Comparison of ENCODE assay signal across 1 cellular context in the genomic region with DNA sequence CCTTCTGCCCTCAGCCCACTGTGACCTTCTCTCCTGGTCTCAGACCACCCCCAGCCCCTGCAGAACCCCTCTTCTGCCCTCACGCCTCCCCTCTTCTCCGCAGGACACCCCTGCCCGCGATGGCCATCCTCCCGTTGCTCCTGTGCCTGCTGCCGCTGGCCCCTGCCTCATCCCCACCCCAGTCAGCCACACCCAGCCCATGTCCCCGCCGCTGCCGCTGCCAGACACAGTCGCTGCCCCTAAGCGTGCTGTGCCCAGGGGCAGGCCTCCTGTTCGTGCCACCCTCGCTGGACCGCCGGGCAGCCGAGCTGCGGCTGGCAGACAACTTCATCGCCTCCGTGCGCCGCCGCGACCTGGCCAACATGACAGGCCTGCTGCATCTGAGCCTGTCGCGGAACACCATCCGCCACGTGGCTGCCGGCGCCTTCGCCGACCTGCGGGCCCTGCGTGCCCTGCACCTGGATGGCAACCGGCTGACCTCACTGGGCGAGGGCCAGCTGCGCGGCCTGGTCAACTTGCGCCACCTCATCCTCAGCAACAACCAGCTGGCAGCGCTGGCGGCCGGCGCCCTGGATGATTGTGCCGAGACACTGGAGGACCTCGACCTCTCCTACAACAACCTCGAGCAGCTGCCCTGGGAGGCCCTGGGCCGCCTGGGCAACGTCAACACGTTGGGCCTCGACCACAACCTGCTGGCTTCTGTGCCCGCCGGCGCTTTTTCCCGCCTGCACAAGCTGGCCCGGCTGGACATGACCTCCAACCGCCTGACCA.
TF ChIP-seq lines count a peak whose summit lies in the region.

No MANE protein-coding gene starts in this region.

TF ChIP-seq in neural cell, 6 proteins besides CTCF, POLR2A, EP300 and RAD21 (continued from another document):
- TF ChIP-seq, protein P1, sequence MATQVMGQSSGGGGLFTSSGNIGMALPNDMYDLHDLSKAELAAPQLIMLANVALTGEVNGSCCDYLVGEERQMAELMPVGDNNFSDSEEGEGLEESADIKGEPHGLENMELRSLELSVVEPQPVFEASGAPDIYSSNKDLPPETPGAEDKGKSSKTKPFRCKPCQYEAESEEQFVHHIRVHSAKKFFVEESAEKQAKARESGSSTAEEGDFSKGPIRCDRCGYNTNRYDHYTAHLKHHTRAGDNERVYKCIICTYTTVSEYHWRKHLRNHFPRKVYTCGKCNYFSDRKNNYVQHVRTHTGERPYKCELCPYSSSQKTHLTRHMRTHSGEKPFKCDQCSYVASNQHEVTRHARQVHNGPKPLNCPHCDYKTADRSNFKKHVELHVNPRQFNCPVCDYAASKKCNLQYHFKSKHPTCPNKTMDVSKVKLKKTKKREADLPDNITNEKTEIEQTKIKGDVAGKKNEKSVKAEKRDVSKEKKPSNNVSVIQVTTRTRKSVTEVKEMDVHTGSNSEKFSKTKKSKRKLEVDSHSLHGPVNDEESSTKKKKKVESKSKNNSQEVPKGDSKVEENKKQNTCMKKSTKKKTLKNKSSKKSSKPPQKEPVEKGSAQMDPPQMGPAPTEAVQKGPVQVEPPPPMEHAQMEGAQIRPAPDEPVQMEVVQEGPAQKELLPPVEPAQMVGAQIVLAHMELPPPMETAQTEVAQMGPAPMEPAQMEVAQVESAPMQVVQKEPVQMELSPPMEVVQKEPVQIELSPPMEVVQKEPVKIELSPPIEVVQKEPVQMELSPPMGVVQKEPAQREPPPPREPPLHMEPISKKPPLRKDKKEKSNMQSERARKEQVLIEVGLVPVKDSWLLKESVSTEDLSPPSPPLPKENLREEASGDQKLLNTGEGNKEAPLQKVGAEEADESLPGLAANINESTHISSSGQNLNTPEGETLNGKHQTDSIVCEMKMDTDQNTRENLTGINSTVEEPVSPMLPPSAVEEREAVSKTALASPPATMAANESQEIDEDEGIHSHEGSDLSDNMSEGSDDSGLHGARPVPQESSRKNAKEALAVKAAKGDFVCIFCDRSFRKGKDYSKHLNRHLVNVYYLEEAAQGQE (IDR thresholded peaks at IDR 0.05; ENCODE audit: borderline replicate concordance): no peak
- TF ChIP-seq TAF1 (IDR thresholded peaks at IDR 0.05; ENCODE audit: low read depth): no peak
- no peak for TF ChIP-seq MXI1 (conservative IDR thresholded peaks at IDR 0.05; ENCODE audit: poor library complexity, severe bottlenecking)
